ENCODE assay signal across 26 cellular contexts in genomic region chr2:182048621-182049020, GRCh38.
"Had no signal": no experiment of that assay in that cellular context is flagged by ENCODE, and none has a peak within 500 bp of the region (broad histone marks: within the 10 kb centered on the region; RNA-seq: fewer than 3 reads in every experiment).

No MANE protein-coding gene starts in this region.

- H3K27ac ChIP-seq: neural progenitor cell, neutrophil, parathyroid adenoma, spleen, suprapubic skin, uterus had no signal

- H3K4me3 Mint-ChIP-seq: mesothelial cell of epicardium; naive B cell; natural killer cell; nephron progenitor cell; neural progenitor cell; stimulated activated effector memory CD8-positive, alpha-beta T cell treated with anti-CD3 and anti-CD28 coated beads, Interleukin-12 subunit alpha, Interleukin-12 subunit beta, amount 100 ng/mL, for 72 hours; stimulated activated naive CD8-positive, alpha-beta T cell treated with anti-CD3 and anti-CD28 coated beads, Interleukin-15, Interleukin-2, amounts not matched to agents 100 ng/mL and 50 ng/mL, for 24 hours; type B pancreatic cell had no signal

- H3K79me2 ChIP-seq: parathyroid adenoma had no signal

- H3K9ac ChIP-seq: neural progenitor cell, parathyroid adenoma had no signal

- H3K4me1 ChIP-seq: left lung, neural progenitor cell, parathyroid adenoma, sigmoid colon, spleen, suprapubic skin had no signal

- H3K9me3 Mint-ChIP-seq: naive B cell; nephron progenitor cell; neural progenitor cell; stimulated activated effector memory CD8-positive, alpha-beta T cell treated with anti-CD3 and anti-CD28 coated beads, Interleukin-12 subunit alpha, Interleukin-12 subunit beta, amount 100 ng/mL, for 72 hours; stimulated activated naive CD8-positive, alpha-beta T cell treated with anti-CD3 and anti-CD28 coated beads, Interleukin-15, Interleukin-2, amounts not matched to agents 100 ng/mL and 50 ng/mL, for 24 hours; type B pancreatic cell had no signal

- H3K27ac Mint-ChIP-seq: naive B cell; natural killer cell; nephron progenitor cell; neural progenitor cell; stimulated activated effector memory CD8-positive, alpha-beta T cell treated with anti-CD3 and anti-CD28 coated beads, Interleukin-12 subunit alpha, Interleukin-12 subunit beta, amount 100 ng/mL, for 72 hours; stimulated activated naive CD8-positive, alpha-beta T cell treated with anti-CD3 and anti-CD28 coated beads, Interleukin-15, Interleukin-2, amounts not matched to agents 100 ng/mL and 50 ng/mL, for 24 hours; type B pancreatic cell had no signal

- H3K36me3 Mint-ChIP-seq: mesothelial cell of epicardium; naive B cell; natural killer cell; neural progenitor cell; stimulated activated effector memory CD8-positive, alpha-beta T cell treated with anti-CD3 and anti-CD28 coated beads, Interleukin-12 subunit alpha, Interleukin-12 subunit beta, amount 100 ng/mL, for 72 hours; type B pancreatic cell had no signal

- H3K27me3 Mint-ChIP-seq: type B pancreatic cell had no signal

- H3K4me2 ChIP-seq: neural progenitor cell had no signal

- DNase-seq: hippocampal formation; kidney; left colon; left lung; mesendoderm; naive B cell; natural killer cell; nephron progenitor cell; occipital lobe; small intestine; spleen; stimulated activated CD4-positive, alpha-beta T cell treated with anti-CD3 and anti-CD28 coated beads, Interleukin-4, amount 100 ng/mL, for 24 hours; stimulated activated naive CD4-positive, alpha-beta T cell; uterus had no signal

- ATAC-seq: left colon; left lung; natural killer cell; stimulated activated effector memory CD8-positive, alpha-beta T cell treated with anti-CD3 and anti-CD28 coated beads, Interleukin-12 subunit alpha, Interleukin-12 subunit beta, amount 100 ng/mL, for 72 hours had no signal

- H3K36me3 ChIP-seq: left lung, neural progenitor cell, neutrophil, sigmoid colon, spleen, suprapubic skin, thoracic aorta, tibial nerve, uterus had no signal

- H3K4me3 ChIP-seq: left lung, lung, neural progenitor cell, sigmoid colon, spleen, suprapubic skin, thoracic aorta, tibial nerve, uterus had no signal

- H3K4me1 Mint-ChIP-seq: naive B cell; natural killer cell; nephron progenitor cell; neural progenitor cell; stimulated activated effector memory CD8-positive, alpha-beta T cell treated with anti-CD3 and anti-CD28 coated beads, Interleukin-12 subunit alpha, Interleukin-12 subunit beta, amount 100 ng/mL, for 72 hours had no signal

- H2AFZ ChIP-seq: neural progenitor cell, parathyroid adenoma had no signal

- H3K9me3 ChIP-seq: left lung, neutrophil, sigmoid colon, spleen, suprapubic skin, thoracic aorta, tibial nerve, uterus had no signal

- H3K27me3 ChIP-seq: left lung, neural progenitor cell, neutrophil, sigmoid colon, spleen, suprapubic skin, tibial nerve, uterus had no signal
